ENCODE assay signal across 7 cellular contexts in the genomic region with DNA sequence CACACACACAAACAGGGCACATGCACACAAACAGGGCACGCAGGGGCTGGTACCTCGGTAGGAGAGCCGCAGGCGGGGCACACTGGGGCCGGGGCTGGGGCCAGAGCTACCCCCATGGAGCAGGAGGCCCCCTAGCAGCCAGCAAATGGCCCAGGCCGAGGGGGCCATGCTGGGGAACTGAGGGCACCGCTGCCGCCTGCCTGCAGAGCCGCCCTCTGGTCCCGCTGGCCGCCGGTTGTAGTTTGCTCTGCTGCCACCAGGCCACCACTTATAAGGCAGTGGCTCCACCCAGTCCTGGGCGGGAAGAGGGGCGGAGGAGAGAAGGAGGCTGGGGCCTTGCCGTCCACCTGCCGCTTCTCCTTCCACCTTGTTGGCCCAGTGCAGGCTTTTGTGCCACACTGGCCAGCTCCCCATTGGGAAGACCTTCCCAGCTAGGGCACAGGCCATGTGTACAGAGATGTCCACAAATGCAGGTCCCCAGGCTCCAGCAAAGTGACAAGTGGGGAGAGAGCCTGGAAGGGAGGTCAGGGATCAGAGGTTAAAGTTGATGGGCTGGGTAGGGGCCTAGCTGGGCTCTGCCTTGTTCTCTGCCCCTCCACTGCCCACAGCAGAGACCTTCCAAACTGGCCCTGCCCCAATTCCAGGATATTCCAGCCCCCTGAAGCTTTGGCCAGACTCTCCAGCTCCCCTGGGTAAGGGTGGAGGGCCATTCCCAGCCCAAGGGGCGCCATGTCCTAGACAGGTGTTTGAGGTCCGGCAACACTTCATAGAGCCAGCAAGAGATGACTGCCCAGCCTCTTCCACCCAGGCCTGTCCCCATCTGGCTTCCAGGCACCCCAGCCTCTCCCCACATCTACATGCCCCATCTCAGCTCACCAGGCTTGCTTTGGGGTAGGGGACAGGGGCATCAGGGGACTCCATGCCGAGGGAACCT. TPM values are rescaled to one million over a fixed set of nuclear protein-coding genes. Genes with fewer than 3 reads are reported as not detected.
A peak's percentile ranks its signal among the peaks of the same experiment; 100 is the strongest.
DNase-seq lines count a peak whose midpoint lies in the region; ATAC-seq and TF ChIP-seq lines count a peak whose summit lies in the region.

SEMA3G (minus strand) TSS at position 244 of the 934 bp plus-strand sequence; CDS start at position 168, 76 bp downstream.

- ATAC-seq in GM18505 (IDR thresholded peaks at IDR 0.05; ENCODE audit: unreplicated experiment), result peak; percentile 77
- ATAC-seq in HG02884 (IDR thresholded peaks at IDR 0.05; ENCODE audit: unreplicated experiment), result peak; percentile 68
- ATAC-seq in mucosa of descending colon, result peak; percentile 93
- ATAC-seq in stimulated activated memory B cell treated with anti-CD40 and anti-IgM and Interleukin-4, amounts not matched to agents 10 μg/mL and 1 μg/mL and 100 μg/mL, for 72 hours, result peak; percentile 90

- H3K36me3 ChIP-seq in mucosa of descending colon (ENCODE audit: low read depth), result no peaks in the 10 kb centered on the region

- H3K27me3 Mint-ChIP-seq in stimulated activated memory B cell treated with anti-CD40 and anti-IgM and Interleukin-4, amounts not matched to agents 10 μg/mL and 1 μg/mL and 100 μg/mL, for 72 hours, result no peaks in the 10 kb centered on the region

- no peak within 1 kb of the TSS for H3K4me3 ChIP-seq in mucosa of descending colon

- DNase-seq in NCI-H748 (lab: John Stamatoyannopoulos, UW; ENCODE audit: unreplicated experiment), result peak; percentile 70
- peak; percentile 85 to 88 for DNase-seq in activated CD4-positive, alpha-beta T cell treated with anti-CD3 and anti-CD28 coated beads, Interleukin-2, amount 50 U/mL, for 48 hours
- DNase-seq in effector CD4-positive, alpha-beta T cell, result peak; percentile 61
- DNase-seq in mucosa of descending colon, result peak; percentile 83 to 87 (median 87)

- H3K27ac Mint-ChIP-seq in stimulated activated memory B cell treated with anti-CD40 and anti-IgM and Interleukin-4, amounts not matched to agents 10 μg/mL and 1 μg/mL and 100 μg/mL, for 72 hours, result peak within 1 kb of the TSS; percentile 74

- TF ChIP-seq CTCF in mucosa of descending colon (IDR thresholded peaks at IDR 0.05), result peak; percentile 62

- H3K9me3 Mint-ChIP-seq in stimulated activated memory B cell treated with anti-CD40 and anti-IgM and Interleukin-4, amounts not matched to agents 10 μg/mL and 1 μg/mL and 100 μg/mL, for 72 hours, result no peaks in the 10 kb centered on the region

- intact Hi-C loops in mucosa of descending colon (cut with DNase I, micrococcal nuclease), result no loop called here

- no peaks in the 10 kb centered on the region for H3K36me3 Mint-ChIP-seq in stimulated activated memory B cell treated with anti-CD40 and anti-IgM and Interleukin-4, amounts not matched to agents 10 μg/mL and 1 μg/mL and 100 μg/mL, for 72 hours

- H3K4me1 Mint-ChIP-seq in stimulated activated memory B cell treated with anti-CD40 and anti-IgM and Interleukin-4, amounts not matched to agents 10 μg/mL and 1 μg/mL and 100 μg/mL, for 72 hours, result peaks cover 19% of the 10 kb centered on the region

- no peak for TF ChIP-seq POLR2A in GM18505 (IDR thresholded peaks at IDR 0.05; ENCODE audit: borderline replicate concordance, extremely low read depth, insufficient read depth, insufficient read length)

- H3K4me1 ChIP-seq in mucosa of descending colon (ENCODE audit: low read depth), result peaks cover 5% of the 10 kb centered on the region

- H3K4me3 Mint-ChIP-seq in stimulated activated memory B cell treated with anti-CD40 and anti-IgM and Interleukin-4, amounts not matched to agents 10 μg/mL and 1 μg/mL and 100 μg/mL, for 72 hours, result no peak within 1 kb of the TSS

- H3K9me3 ChIP-seq in mucosa of descending colon, result no peaks in the 10 kb centered on the region

RNA-seq across cellular contexts. Expression of gene SEMA3G, which starts in this region (rescaled TPM):
- total RNA-seq in mucosa of descending colon, result 10 to 100 TPM in 1 of 3 donors, 1 to 10 TPM in 2; 2.7 to 10.2 (median 3.1) TPM
